Comparison of ENCODE assay signal across 16 cellular contexts in the genomic region with DNA sequence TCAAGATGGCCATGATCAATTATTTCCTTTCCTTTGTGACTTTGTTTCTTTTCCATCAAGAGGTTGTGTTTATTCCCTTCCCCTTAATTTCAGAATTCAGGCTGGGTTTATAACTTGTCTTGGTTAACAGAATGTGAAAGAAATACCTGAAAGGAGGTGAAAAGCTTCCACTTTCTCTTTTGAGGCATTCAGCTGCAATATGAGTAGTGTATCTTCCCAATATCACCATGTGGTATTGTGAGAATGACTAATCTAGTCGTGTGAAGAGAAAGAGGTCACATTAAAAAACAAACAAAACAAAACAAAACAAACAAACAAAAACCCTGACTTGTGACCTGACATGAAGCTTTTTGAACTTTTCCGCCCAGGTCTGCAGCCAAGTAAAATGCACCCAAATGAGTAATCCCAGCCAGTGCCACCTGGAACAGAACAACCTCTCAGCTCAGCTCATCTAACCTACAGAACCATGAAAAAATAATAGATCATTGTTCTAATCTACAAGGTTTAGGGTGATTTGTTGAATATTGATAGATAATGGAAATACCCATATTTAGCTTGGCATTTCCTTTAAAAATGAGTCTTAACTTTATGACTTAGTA.
DNase-seq lines count a peak whose midpoint lies in the region; ATAC-seq and FAIRE-seq lines count a peak whose summit lies in the region.
"Had no signal": no experiment of that assay in that cellular context is flagged by ENCODE, and none has a peak within 500 bp of the region (broad histone marks: within the 10 kb centered on the region; RNA-seq: fewer than 3 reads in every experiment).

No MANE protein-coding gene starts in this region.

- DNase-seq in H4 (ENCODE audit: low spot score): no peak
- no peak for DNase-seq in HTR-8/SVneo (ENCODE audit: insufficient read length, low spot score)
- DNase-seq: CD4-positive, CD25-positive, alpha-beta regulatory T cell; DMS79; H7; NCI-H1048; NCI-H146; NCI-H2081; NCI-H510A; NCI-H774; SW 1271 had no signal

- no peak for FAIRE-seq in HTR-8/SVneo (lab: Jason Lieb, UNC)

- ATAC-seq in GM18867 (IDR thresholded peaks at IDR 0.05; ENCODE audit: unreplicated experiment) (peak; percentile 96), GM21717 (IDR thresholded peaks at IDR 0.05; ENCODE audit: unreplicated experiment) (peak; percentile 84), HG03432 (IDR thresholded peaks at IDR 0.05; ENCODE audit: unreplicated experiment) (peak; percentile 76), HG03095 (IDR thresholded peaks at IDR 0.05; ENCODE audit: unreplicated experiment) (no peak), GM19023 (IDR thresholded peaks at IDR 0.05; ENCODE audit: unreplicated experiment) (no peak)

Comparison
In these comparisons a context has a peak if more than half of its experiments do, and no peak if none do; other contexts are left out.
1. ATAC-seq: peak in GM18867 (single experiment), GM21717 (single experiment) and HG03432 (single experiment); none in HG03095 (single experiment) and GM19023 (single experiment).